Comparison of ENCODE assay signal across 8 cellular contexts in the genomic region with DNA sequence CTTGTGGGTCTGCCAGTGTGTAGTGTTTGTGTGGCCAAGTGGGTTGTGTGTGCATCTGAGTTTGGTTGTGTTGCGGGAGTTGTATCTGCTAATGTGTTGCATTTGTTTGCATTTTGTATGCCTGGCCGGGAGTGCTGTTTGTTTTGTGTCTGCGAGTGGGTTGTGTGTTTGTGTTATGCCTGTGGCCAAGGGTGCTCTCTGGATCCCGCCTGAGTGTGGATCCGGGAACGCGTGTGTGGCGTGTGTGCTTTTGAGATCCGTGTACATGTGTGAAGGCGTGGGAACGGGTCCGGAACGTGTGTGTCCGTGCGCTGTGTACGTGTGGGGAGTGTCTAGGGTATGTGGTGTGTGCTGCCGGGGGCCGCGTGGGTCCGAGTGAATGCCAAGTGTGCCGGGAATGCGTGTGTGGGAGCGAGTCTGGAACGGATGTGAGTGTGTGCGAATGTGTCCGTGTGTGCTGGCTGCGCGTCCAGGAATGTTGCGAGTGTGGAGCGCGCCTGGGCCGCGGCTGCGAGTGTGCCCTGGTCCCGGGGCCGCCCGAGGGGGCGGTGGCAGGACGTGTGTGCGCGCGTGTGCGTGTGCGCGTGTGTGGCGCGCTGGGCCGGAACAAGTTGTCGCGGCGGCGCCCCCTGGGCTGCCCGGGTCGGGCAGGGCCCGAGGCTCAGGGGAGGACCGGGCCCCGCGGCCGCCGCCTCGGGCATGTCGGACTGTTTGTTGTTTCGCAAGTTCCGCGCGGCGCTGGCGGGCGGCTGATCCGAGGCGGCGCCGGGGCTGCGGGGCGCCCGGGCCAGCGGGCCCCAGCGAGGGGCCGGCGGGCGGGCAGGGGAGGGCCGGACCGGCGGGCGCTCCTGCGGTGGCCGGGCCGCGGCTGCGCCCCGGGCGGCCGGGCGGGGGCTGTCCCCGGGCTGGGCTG. TPM values are rescaled to one million over a fixed set of nuclear protein-coding genes. Genes with fewer than 3 reads are reported as not detected.
A peak's percentile ranks its signal among the peaks of the same experiment; 100 is the strongest.
DNase-seq lines count a peak whose midpoint lies in the region; ATAC-seq and TF ChIP-seq lines count a peak whose summit lies in the region.

No MANE protein-coding gene starts in this region.

- H4K8ac ChIP-seq in trophoblast cell (ENCODE audit: low read depth, low read length) = peak overlapping the region; percentile 80

- intact Hi-C loops in cardiac septum (cut with DNase I) = loop anchor here (2.0 to 10.0 kb wide), 7 partner anchors 105 to 1472 kb away; no protein-coding TSS in a partner anchor

- H3K4me1 Mint-ChIP-seq in activated naive CD8-positive, alpha-beta T cell (ENCODE audit: low read depth) = peaks cover 17% of the 10 kb centered on the region

- peaks cover 8% of the 10 kb centered on the region for H3K4me1 ChIP-seq in KMS-11 (ENCODE audit: low read depth, poor library complexity, severe bottlenecking)
- H3K4me1 ChIP-seq in trophoblast cell (ENCODE audit: control insufficient read depth in 1 of 2, insufficient read depth in 2 of 2, low read length in 2 of 2) = peaks cover 24 to 34% of the 10 kb centered on the region in 2 experiments

- peak; percentile 69 for DNase-seq in COLO668 (lab: John Stamatoyannopoulos, UW; ENCODE audit: unreplicated experiment)
- peak; percentile 73 for DNase-seq in cardiac septum (ENCODE audit: low spot score)
- peak; percentile 59 to 78 for DNase-seq in trophoblast cell
- DNase-seq in NCI-H2081 treated with DMSO at 0.1 percent for 48 hours (lab: John Stamatoyannopoulos, UW) = no peak

- peaks cover 33% of the 10 kb centered on the region for H3K27me3 Mint-ChIP-seq in activated naive CD8-positive, alpha-beta T cell

- H3K27me3 ChIP-seq in KMS-11 (ENCODE audit: insufficient read depth, low read depth) (peaks cover 36% of the 10 kb centered on the region), trophoblast cell (ENCODE audit: insufficient read depth, low read length) (no peaks in the 10 kb centered on the region)

- H3K9ac ChIP-seq in KMS-11 (no peak overlapping the region), trophoblast cell (ENCODE audit: low read length) (peak overlapping the region; percentile 30)

- H4K20me1 ChIP-seq in KMS-11 (ENCODE audit: insufficient read depth) = no peaks in the 10 kb centered on the region

- H2BK12ac ChIP-seq in trophoblast cell (ENCODE audit: low read length) = peak overlapping the region; percentile 17

- H3K14ac ChIP-seq in trophoblast cell (ENCODE audit: low read length) = peak overlapping the region; percentile 40

- no peak for TF ChIP-seq CTCF in KMS-11 (conservative IDR thresholded peaks at IDR 0.05; ENCODE audit: low read depth, low read length)

- H3K4ac ChIP-seq in trophoblast cell (ENCODE audit: low read depth, low read length) = peak overlapping the region; percentile 5

- H3K79me2 ChIP-seq in KMS-11 (ENCODE audit: insufficient read depth, low read depth) (no peaks in the 10 kb centered on the region), trophoblast cell (ENCODE audit: control insufficient read depth, insufficient read depth, low read length, poor library complexity) (peaks cover 12% of the 10 kb centered on the region)

- H2AK5ac ChIP-seq in trophoblast cell (ENCODE audit: low read length) = peak overlapping the region; percentile 29

- WGBS in trophoblast cell (ENCODE audit: extremely low coverage, insufficient coverage, insufficient read length) = no CpG with 5 or more reads among the region's 95 CpGs

- peak overlapping the region; percentile 1 for H4K12ac ChIP-seq in trophoblast cell (ENCODE audit: low read depth, low read length)

- H3K23ac ChIP-seq in trophoblast cell (ENCODE audit: low read length) = no peak overlapping the region

- H3K4me2 ChIP-seq in KMS-11 = peak overlapping the region; percentile 67; the same call in 1 of the 2 replicates
- peak overlapping the region; percentile 93 for H3K4me2 ChIP-seq in trophoblast cell (ENCODE audit: low read length)

- no peaks in the 10 kb centered on the region for H3K36me3 ChIP-seq in KMS-11 (ENCODE audit: insufficient read depth)
- H3K36me3 ChIP-seq in trophoblast cell (ENCODE audit: control insufficient read depth in 1 of 2, insufficient read depth in 2 of 2, low read length in 2 of 2) = no peaks in the 10 kb centered on the region

- peak overlapping the region; percentile 0 for H3K27ac Mint-ChIP-seq in activated naive CD8-positive, alpha-beta T cell

- H3K9me3 Mint-ChIP-seq in activated naive CD8-positive, alpha-beta T cell (ENCODE audit: low read depth) = no peaks in the 10 kb centered on the region

- peak overlapping the region; percentile 86 for H3K4me3 Mint-ChIP-seq in activated naive CD8-positive, alpha-beta T cell

- H3K27ac ChIP-seq in KMS-11 (no peak overlapping the region), trophoblast cell (ENCODE audit: low read depth, low read length) (peak overlapping the region; percentile 78)

- peak overlapping the region; percentile 79 for H3K18ac ChIP-seq in trophoblast cell (ENCODE audit: low read length)

- H2BK120ac ChIP-seq in trophoblast cell (ENCODE audit: insufficient read depth, low read length, poor library complexity) = peak overlapping the region; percentile 73

- H4K91ac ChIP-seq in trophoblast cell (ENCODE audit: low read depth, low read length) = peak overlapping the region; percentile 91

- H2AFZ ChIP-seq in KMS-11 (ENCODE audit: low read depth) (peak overlapping the region; percentile 66; the same call in 1 of the 2 replicates), trophoblast cell (ENCODE audit: insufficient read depth, low read length, poor library complexity) (peak overlapping the region; percentile 58)

- H3K4me3 ChIP-seq in KMS-11 (IDR thresholded peaks at IDR 0.05; ENCODE audit: insufficient read depth, low read depth, low read length) (no peak overlapping the region), trophoblast cell (ENCODE audit: low read depth, low read length) (peak overlapping the region; percentile 82)

- ATAC-seq in HG03159 (IDR thresholded peaks at IDR 0.05; ENCODE audit: unreplicated experiment) (no peak), GM18907 (IDR thresholded peaks at IDR 0.05; ENCODE audit: unreplicated experiment) (no peak)

- H2BK5ac ChIP-seq in trophoblast cell (ENCODE audit: low read depth, low read length, poor library complexity) = peak overlapping the region; percentile 1

- peaks cover 26% of the 10 kb centered on the region for H3K79me1 ChIP-seq in trophoblast cell (ENCODE audit: low read length)

- H3K9me3 ChIP-seq in trophoblast cell (ENCODE audit: insufficient read depth, low read depth, low read length) = peaks cover 3% of the 10 kb centered on the region

- H3K36me3 Mint-ChIP-seq in activated naive CD8-positive, alpha-beta T cell = no peaks in the 10 kb centered on the region

RNA-seq across cellular contexts. Expression of gene PTPRU, which starts 0.9 kb away (rescaled TPM):
- 6.6 TPM for total RNA-seq in cardiac septum
- polyA plus RNA-seq in trophoblast cell (2013) = 33.5 and 35.1 TPM in 2 replicates

RNA-seq across cellular contexts. Expression of gene MECR, which starts 6.5 kb away (rescaled TPM):
- total RNA-seq in cardiac septum = 29.9 TPM
- polyA plus RNA-seq in trophoblast cell (2013) = 17.6 and 18.9 TPM in 2 replicates

RNA-seq across cellular contexts. Expression of gene SRSF4, which starts 55.5 kb away (rescaled TPM):
- total RNA-seq in cardiac septum = 54.8 TPM
- 84.2 and 87.4 TPM in 2 replicates for polyA plus RNA-seq in trophoblast cell (2013)
